ENCODE assay signal across 1 cellular context in genomic region chr20:25066386-25066785, GRCh38.
TF ChIP-seq lines count a peak whose summit lies in the region.

No MANE protein-coding gene starts in this region.

TF ChIP-seq in HepG2, 621 proteins besides CTCF, POLR2A, EP300 and RAD21:
- 0 out of 2 replicates have a peak, but pooled peaks have one; percentile 28 for TF ChIP-seq REL (CRISPR knock-in tag; conservative IDR thresholded peaks at IDR 0.05)
- peak; percentile 91 for TF ChIP-seq ZNF263 (CRISPR knock-in tag; IDR thresholded peaks at IDR 0.05)
- no peak for TF ChIP-seq ZBTB1 (CRISPR knock-in tag; IDR thresholded peaks at IDR 0.05; ENCODE audit: borderline replicate concordance)
